In genomic region chr14:102507891-102508312, GRCh38 we compare ENCODE assay signal across 1 cellular context.
TF ChIP-seq lines count a peak whose summit lies in the region.

No MANE protein-coding gene starts in this region.

TF ChIP-seq in GM23338, 12 proteins besides CTCF, POLR2A, EP300 and RAD21 (continued from another document):
- TF ChIP-seq ZNF462 (CRISPR knock-in tag; IDR thresholded peaks at IDR 0.05): no peak
- no peak for TF ChIP-seq ZNF331 (CRISPR knock-in tag; IDR thresholded peaks at IDR 0.05; ENCODE audit: low read depth)
- no peak for TF ChIP-seq EZH2 (IDR thresholded peaks at IDR 0.05; ENCODE audit: low read depth, unreplicated experiment)
- TF ChIP-seq NANOG (IDR thresholded peaks at IDR 0.05; ENCODE audit: borderline replicate concordance): no peak
- no peak for TF ChIP-seq STAT1 (IDR thresholded peaks at IDR 0.05; ENCODE audit: unreplicated experiment)
